ENCODE assay signal across 1 cellular context in the genomic region with DNA sequence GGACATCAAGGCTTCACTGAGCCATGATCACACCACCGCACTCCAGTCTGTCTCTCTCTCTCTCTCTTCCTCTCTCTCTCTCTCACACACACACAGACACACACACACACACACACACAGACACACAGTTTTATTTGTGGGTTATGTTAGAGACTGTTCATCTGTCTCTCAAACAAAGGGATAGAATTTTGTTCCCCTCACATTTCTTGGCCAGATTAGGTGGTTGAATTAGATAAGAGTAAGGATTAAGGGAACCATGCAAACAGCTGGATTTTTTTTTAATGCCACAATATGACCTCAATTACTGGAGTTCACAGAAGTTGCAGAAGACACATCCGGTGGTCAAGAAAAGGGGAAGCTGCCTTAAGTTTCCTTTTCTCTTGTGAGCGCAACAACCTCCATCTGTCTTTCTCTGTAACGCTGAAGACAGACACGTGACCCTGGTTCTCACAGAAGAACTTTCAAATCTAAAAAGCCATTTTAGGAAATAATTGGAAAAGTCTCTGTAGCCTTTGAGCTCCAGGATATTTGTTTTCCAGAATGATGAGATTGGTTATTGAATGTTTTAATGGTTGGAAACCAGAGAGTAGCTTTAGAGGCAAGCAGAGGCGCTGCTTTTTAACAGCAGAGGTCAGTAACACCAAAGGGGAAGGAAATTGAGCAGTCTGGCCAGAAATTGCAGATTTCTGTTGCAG.
TF ChIP-seq lines count a peak whose summit lies in the region.

No MANE protein-coding gene starts in this region.

TF ChIP-seq in HepG2, 621 proteins besides CTCF, POLR2A, EP300 and RAD21 (continued from another document and continues in another):
- no peak for TF ChIP-seq ZNF749 (CRISPR knock-in tag; IDR thresholded peaks at IDR 0.05; ENCODE audit: borderline replicate concordance)
- TF ChIP-seq TBX3 (IDR thresholded peaks at IDR 0.05; ENCODE audit: borderline replicate concordance), result no peak
- TF ChIP-seq CREB1 (IDR thresholded peaks at IDR 0.05), result no peak
- peak; percentile 69 for TF ChIP-seq CREB1 (CRISPR knock-in tag; IDR thresholded peaks at IDR 0.05)
- TF ChIP-seq MATR3 (CRISPR knock-in tag; IDR thresholded peaks at IDR 0.05), result no peak
- TF ChIP-seq, protein P1, sequence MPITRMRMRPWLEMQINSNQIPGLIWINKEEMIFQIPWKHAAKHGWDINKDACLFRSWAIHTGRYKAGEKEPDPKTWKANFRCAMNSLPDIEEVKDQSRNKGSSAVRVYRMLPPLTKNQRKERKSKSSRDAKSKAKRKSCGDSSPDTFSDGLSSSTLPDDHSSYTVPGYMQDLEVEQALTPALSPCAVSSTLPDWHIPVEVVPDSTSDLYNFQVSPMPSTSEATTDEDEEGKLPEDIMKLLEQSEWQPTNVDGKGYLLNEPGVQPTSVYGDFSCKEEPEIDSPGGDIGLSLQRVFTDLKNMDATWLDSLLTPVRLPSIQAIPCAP (CRISPR knock-in tag; IDR thresholded peaks at IDR 0.05; ENCODE audit: low read depth), result no peak
- no peak for TF ChIP-seq ZNF616 (CRISPR knock-in tag; IDR thresholded peaks at IDR 0.05; ENCODE audit: low read depth)
- TF ChIP-seq, protein P2, sequence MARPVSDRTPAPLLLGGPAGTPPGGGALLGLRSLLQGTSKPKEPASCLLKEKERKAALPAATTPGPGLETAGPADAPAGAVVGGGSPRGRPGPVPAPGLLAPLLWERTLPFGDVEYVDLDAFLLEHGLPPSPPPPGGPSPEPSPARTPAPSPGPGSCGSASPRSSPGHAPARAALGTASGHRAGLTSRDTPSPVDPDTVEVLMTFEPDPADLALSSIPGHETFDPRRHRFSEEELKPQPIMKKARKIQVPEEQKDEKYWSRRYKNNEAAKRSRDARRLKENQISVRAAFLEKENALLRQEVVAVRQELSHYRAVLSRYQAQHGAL (CRISPR knock-in tag; IDR thresholded peaks at IDR 0.05; ENCODE audit: not compliant biosample characterization), result no peak
- TF ChIP-seq SMARCE1 (IDR thresholded peaks at IDR 0.05; ENCODE audit: borderline replicate concordance), result no peak
- TF ChIP-seq, protein P3, sequence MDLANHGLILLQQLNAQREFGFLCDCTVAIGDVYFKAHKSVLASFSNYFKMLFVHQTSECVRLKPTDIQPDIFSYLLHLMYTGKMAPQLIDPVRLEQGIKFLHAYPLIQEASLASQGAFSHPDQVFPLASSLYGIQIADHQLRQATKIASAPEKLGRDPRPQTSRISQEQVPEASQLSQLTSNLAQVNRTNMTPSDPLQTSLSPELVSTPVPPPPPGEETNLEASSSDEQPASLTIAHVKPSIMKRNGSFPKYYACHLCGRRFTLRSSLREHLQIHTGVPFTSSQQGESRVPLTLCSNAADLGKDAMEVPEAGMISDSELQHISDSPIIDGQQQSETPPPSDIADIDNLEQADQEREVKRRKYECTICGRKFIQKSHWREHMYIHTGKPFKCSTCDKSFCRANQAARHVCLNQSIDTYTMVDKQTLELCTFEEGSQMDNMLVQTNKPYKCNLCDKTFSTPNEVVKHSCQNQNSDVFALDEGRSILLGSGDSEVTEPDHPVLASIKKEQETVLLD (CRISPR knock-in tag; IDR thresholded peaks at IDR 0.05; ENCODE audit: low read depth), result no peak
- TF ChIP-seq, protein P4, sequence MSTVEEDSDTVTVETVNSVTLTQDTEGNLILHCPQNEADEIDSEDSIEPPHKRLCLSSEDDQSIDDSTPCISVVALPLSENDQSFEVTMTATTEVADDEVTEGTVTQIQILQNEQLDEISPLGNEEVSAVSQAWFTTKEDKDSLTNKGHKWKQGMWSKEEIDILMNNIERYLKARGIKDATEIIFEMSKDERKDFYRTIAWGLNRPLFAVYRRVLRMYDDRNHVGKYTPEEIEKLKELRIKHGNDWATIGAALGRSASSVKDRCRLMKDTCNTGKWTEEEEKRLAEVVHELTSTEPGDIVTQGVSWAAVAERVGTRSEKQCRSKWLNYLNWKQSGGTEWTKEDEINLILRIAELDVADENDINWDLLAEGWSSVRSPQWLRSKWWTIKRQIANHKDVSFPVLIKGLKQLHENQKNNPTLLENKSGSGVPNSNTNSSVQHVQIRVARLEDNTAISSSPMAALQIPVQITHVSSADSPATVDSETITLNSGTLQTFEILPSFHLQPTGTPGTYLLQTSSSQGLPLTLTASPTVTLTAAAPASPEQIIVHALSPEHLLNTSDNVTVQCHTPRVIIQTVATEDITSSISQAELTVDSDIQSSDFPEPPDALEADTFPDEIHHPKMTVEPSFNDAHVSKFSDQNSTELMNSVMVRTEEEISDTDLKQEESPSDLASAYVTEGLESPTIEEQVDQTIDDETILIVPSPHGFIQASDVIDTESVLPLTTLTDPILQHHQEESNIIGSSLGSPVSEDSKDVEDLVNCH (CRISPR knock-in tag; IDR thresholded peaks at IDR 0.05), result no peak
- no peak for TF ChIP-seq ZNF326 (CRISPR knock-in tag; IDR thresholded peaks at IDR 0.05; ENCODE audit: borderline replicate concordance)
- no peak for TF ChIP-seq HOXA7 (CRISPR knock-in tag; IDR thresholded peaks at IDR 0.05)
- no peak for TF ChIP-seq ATAD3A (CRISPR knock-in tag; IDR thresholded peaks at IDR 0.05)
- no peak for TF ChIP-seq NCOR1 (IDR thresholded peaks at IDR 0.05; ENCODE audit: borderline replicate concordance, low read length)
- TF ChIP-seq RNF2 (conservative IDR thresholded peaks at IDR 0.05; ENCODE audit: low read depth), result no peak
- no peak for TF ChIP-seq ZNF446 (CRISPR knock-in tag; IDR thresholded peaks at IDR 0.05)
- no peak for TF ChIP-seq MED13 (CRISPR knock-in tag; IDR thresholded peaks at IDR 0.05)
- no peak for TF ChIP-seq ZNF772 (CRISPR knock-in tag; IDR thresholded peaks at IDR 0.05)
- TF ChIP-seq, protein P5, sequence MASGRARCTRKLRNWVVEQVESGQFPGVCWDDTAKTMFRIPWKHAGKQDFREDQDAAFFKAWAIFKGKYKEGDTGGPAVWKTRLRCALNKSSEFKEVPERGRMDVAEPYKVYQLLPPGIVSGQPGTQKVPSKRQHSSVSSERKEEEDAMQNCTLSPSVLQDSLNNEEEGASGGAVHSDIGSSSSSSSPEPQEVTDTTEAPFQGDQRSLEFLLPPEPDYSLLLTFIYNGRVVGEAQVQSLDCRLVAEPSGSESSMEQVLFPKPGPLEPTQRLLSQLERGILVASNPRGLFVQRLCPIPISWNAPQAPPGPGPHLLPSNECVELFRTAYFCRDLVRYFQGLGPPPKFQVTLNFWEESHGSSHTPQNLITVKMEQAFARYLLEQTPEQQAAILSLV (CRISPR knock-in tag; IDR thresholded peaks at IDR 0.05; ENCODE audit: borderline replicate concordance), result no peak
- TF ChIP-seq ZNF441 (CRISPR knock-in tag; IDR thresholded peaks at IDR 0.05; ENCODE audit: borderline replicate concordance), result no peak
- TF ChIP-seq, protein P6, sequence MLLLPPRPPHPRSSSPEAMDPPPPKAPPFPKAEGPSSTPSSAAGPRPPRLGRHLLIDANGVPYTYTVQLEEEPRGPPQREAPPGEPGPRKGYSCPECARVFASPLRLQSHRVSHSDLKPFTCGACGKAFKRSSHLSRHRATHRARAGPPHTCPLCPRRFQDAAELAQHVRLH (CRISPR knock-in tag; IDR thresholded peaks at IDR 0.05; ENCODE audit: borderline replicate concordance, low read depth), result peak; percentile 92
- TF ChIP-seq HES4 (CRISPR knock-in tag; IDR thresholded peaks at IDR 0.05; ENCODE audit: borderline replicate concordance), result no peak
- TF ChIP-seq NFRKB (IDR thresholded peaks at IDR 0.05), result no peak
- no peak for TF ChIP-seq CHD2 (IDR thresholded peaks at IDR 0.05; ENCODE audit: low read depth, low read length)
- peak in 1 of 2 experiments; percentile 87; a peak in 2 of 4 replicates for TF ChIP-seq KLF16 (CRISPR knock-in tag; IDR thresholded peaks at IDR 0.05)
- TF ChIP-seq, protein P7, sequence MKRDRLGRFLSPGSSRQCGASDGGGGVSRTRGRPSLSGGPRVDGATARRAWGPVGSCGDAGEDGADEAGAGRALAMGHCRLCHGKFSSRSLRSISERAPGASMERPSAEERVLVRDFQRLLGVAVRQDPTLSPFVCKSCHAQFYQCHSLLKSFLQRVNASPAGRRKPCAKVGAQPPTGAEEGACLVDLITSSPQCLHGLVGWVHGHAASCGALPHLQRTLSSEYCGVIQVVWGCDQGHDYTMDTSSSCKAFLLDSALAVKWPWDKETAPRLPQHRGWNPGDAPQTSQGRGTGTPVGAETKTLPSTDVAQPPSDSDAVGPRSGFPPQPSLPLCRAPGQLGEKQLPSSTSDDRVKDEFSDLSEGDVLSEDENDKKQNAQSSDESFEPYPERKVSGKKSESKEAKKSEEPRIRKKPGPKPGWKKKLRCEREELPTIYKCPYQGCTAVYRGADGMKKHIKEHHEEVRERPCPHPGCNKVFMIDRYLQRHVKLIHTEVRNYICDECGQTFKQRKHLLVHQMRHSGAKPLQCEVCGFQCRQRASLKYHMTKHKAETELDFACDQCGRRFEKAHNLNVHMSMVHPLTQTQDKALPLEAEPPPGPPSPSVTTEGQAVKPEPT (CRISPR knock-in tag; IDR thresholded peaks at IDR 0.05; ENCODE audit: low read depth), result no peak
- TF ChIP-seq RBFOX2 (IDR thresholded peaks at IDR 0.05; ENCODE audit: low read depth, low read length), result no peak
- peak; percentile 68; the same call in 1 of the 2 replicates for TF ChIP-seq KMT2A (CRISPR knock-in tag; IDR thresholded peaks at IDR 0.05)
- no peak for TF ChIP-seq ZNF24 (IDR thresholded peaks at IDR 0.05)
- TF ChIP-seq TCF7L2 (IDR thresholded peaks at IDR 0.05; ENCODE audit: low read depth, low read length), result no peak
- TF ChIP-seq NFYB (CRISPR knock-in tag; IDR thresholded peaks at IDR 0.05), result no peak
- TF ChIP-seq HNRNPK (IDR thresholded peaks at IDR 0.05; ENCODE audit: low read depth, low read length, poor library complexity, severe bottlenecking), result no peak
- TF ChIP-seq, protein P8, sequence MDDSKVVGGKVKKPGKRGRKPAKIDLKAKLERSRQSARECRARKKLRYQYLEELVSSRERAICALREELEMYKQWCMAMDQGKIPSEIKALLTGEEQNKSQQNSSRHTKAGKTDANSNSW (CRISPR knock-in tag; IDR thresholded peaks at IDR 0.05; ENCODE audit: borderline replicate concordance), result no peak
- TF ChIP-seq, protein P9, sequence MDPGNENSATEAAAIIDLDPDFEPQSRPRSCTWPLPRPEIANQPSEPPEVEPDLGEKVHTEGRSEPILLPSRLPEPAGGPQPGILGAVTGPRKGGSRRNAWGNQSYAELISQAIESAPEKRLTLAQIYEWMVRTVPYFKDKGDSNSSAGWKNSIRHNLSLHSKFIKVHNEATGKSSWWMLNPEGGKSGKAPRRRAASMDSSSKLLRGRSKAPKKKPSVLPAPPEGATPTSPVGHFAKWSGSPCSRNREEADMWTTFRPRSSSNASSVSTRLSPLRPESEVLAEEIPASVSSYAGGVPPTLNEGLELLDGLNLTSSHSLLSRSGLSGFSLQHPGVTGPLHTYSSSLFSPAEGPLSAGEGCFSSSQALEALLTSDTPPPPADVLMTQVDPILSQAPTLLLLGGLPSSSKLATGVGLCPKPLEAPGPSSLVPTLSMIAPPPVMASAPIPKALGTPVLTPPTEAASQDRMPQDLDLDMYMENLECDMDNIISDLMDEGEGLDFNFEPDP (CRISPR knock-in tag; conservative IDR thresholded peaks at IDR 0.05), result 0 out of 2 replicates have a peak, but pooled peaks have one; percentile 35
- no peak for TF ChIP-seq CENPX (CRISPR knock-in tag; IDR thresholded peaks at IDR 0.05)
- no peak for TF ChIP-seq ZNF225 (CRISPR knock-in tag; IDR thresholded peaks at IDR 0.05)
- TF ChIP-seq CC2D1A (CRISPR knock-in tag; IDR thresholded peaks at IDR 0.05), result no peak
- TF ChIP-seq ATF7-NPFF (CRISPR knock-in tag; IDR thresholded peaks at IDR 0.05; ENCODE audit: low read depth), result no peak
- no peak for TF ChIP-seq KLF6 (CRISPR knock-in tag; IDR thresholded peaks at IDR 0.05)
- no peak for TF ChIP-seq ZNF724P (CRISPR knock-in tag; IDR thresholded peaks at IDR 0.05; ENCODE audit: borderline replicate concordance)
- TF ChIP-seq FLYWCH1 (CRISPR knock-in tag; IDR thresholded peaks at IDR 0.05), result no peak
- no peak for TF ChIP-seq MLLT10 (CRISPR knock-in tag; IDR thresholded peaks at IDR 0.05)
- TF ChIP-seq, protein P10, sequence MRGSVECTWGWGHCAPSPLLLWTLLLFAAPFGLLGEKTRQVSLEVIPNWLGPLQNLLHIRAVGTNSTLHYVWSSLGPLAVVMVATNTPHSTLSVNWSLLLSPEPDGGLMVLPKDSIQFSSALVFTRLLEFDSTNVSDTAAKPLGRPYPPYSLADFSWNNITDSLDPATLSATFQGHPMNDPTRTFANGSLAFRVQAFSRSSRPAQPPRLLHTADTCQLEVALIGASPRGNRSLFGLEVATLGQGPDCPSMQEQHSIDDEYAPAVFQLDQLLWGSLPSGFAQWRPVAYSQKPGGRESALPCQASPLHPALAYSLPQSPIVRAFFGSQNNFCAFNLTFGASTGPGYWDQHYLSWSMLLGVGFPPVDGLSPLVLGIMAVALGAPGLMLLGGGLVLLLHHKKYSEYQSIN (CRISPR knock-in tag; IDR thresholded peaks at IDR 0.05; ENCODE audit: borderline replicate concordance), result no peak
- TF ChIP-seq, protein P11, sequence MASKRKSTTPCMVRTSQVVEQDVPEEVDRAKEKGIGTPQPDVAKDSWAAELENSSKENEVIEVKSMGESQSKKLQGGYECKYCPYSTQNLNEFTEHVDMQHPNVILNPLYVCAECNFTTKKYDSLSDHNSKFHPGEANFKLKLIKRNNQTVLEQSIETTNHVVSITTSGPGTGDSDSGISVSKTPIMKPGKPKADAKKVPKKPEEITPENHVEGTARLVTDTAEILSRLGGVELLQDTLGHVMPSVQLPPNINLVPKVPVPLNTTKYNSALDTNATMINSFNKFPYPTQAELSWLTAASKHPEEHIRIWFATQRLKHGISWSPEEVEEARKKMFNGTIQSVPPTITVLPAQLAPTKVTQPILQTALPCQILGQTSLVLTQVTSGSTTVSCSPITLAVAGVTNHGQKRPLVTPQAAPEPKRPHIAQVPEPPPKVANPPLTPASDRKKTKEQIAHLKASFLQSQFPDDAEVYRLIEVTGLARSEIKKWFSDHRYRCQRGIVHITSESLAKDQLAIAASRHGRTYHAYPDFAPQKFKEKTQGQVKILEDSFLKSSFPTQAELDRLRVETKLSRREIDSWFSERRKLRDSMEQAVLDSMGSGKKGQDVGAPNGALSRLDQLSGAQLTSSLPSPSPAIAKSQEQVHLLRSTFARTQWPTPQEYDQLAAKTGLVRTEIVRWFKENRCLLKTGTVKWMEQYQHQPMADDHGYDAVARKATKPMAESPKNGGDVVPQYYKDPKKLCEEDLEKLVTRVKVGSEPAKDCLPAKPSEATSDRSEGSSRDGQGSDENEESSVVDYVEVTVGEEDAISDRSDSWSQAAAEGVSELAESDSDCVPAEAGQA (IDR thresholded peaks at IDR 0.05; ENCODE audit: low read depth), result no peak
- TF ChIP-seq, protein P11 (CRISPR knock-in tag; IDR thresholded peaks at IDR 0.05; ENCODE audit: borderline replicate concordance), result no peak
- no peak for TF ChIP-seq ZNF850 (CRISPR knock-in tag; conservative IDR thresholded peaks at IDR 0.05)
- no peak for TF ChIP-seq SP5 (CRISPR knock-in tag; IDR thresholded peaks at IDR 0.05; ENCODE audit: borderline replicate concordance, low read depth)
